In the genomic region with DNA sequence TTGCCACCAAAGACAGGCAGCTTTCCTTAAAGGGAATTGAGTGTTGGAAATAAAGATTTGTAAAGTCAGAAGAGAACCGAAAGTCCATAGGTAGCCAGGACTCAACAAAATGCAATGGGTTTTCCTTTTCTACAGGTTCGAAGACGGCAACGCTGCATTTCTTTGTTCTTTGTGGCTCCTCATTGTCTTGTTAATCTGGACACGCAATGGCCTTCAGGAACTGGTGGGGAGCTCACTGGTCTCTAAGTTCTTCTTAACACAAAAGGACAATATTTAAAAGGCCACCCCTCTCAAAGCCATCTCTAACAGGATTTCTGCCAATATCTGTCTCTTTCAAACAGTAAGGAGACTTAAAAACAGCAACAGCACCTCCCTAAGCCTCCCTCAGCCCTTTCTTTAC, we compare ENCODE assay signal across 26 cellular contexts.
"Had no signal": no experiment of that assay in that cellular context is flagged by ENCODE, and none has a peak within 500 bp of the region (broad histone marks: within the 10 kb centered on the region; RNA-seq: fewer than 3 reads in every experiment).

No MANE protein-coding gene starts in this region.

- H3K4me3 ChIP-seq: dorsolateral prefrontal cortex, heart left ventricle, left ventricle myocardium inferior, lower lobe of right lung, psoas muscle, spleen, testis, tibial nerve, upper lobe of right lung, vagina had no signal

- H3K4me3 Mint-ChIP-seq: memory B cell; mesothelial cell of epicardium; natural killer cell; stimulated activated memory B cell treated with anti-CD40 and anti-IgM and Interleukin-4, amounts not matched to agents 10 μg/mL and 1 μg/mL and 100 μg/mL, for 72 hours; stimulated activated naive CD8-positive, alpha-beta T cell treated with anti-CD3 and anti-CD28 coated beads, Interleukin-15, Interleukin-2, amounts not matched to agents 100 ng/mL and 50 ng/mL, for 24 hours had no signal

- H3K4me1 Mint-ChIP-seq: mesothelial cell of epicardium, natural killer cell had no signal

- H3K36me3 Mint-ChIP-seq: mesothelial cell of epicardium; natural killer cell; stimulated activated memory B cell treated with anti-CD40 and anti-IgM and Interleukin-4, amounts not matched to agents 10 μg/mL and 1 μg/mL and 100 μg/mL, for 72 hours had no signal

- H3K79me2 ChIP-seq: parathyroid adenoma had no signal

- H2AFZ ChIP-seq: parathyroid adenoma had no signal

- H3K27me3 Mint-ChIP-seq: stimulated activated memory B cell treated with anti-CD40 and anti-IgM and Interleukin-4, amounts not matched to agents 10 μg/mL and 1 μg/mL and 100 μg/mL, for 72 hours had no signal

- H3K27ac ChIP-seq: dorsolateral prefrontal cortex, heart left ventricle, left ventricle myocardium inferior, lower lobe of right lung, parathyroid adenoma, psoas muscle, tibial nerve, upper lobe of right lung, vagina had no signal

- ATAC-seq: esophagus mucosa; heart left ventricle; left cardiac atrium; lower lobe of right lung; natural killer cell; psoas muscle; sciatic nerve; stimulated activated memory B cell treated with anti-CD40 and anti-IgM and Interleukin-4, amounts not matched to agents 10 μg/mL and 1 μg/mL and 100 μg/mL, for 72 hours; upper lobe of right lung had no signal

- H3K9ac ChIP-seq: parathyroid adenoma had no signal

- H3K4me1 ChIP-seq: parathyroid adenoma had no signal

- H3K36me3 ChIP-seq: heart left ventricle, left ventricle myocardium inferior, lower lobe of right lung, spleen, tibial nerve, upper lobe of right lung, vagina had no signal

- H3K9me3 Mint-ChIP-seq: memory B cell; natural killer cell; stimulated activated memory B cell treated with anti-CD40 and anti-IgM and Interleukin-4, amounts not matched to agents 10 μg/mL and 1 μg/mL and 100 μg/mL, for 72 hours; stimulated activated naive CD8-positive, alpha-beta T cell treated with anti-CD3 and anti-CD28 coated beads, Interleukin-15, Interleukin-2, amounts not matched to agents 100 ng/mL and 50 ng/mL, for 24 hours had no signal

- H3K9me3 ChIP-seq: heart left ventricle, left ventricle myocardium inferior, lower lobe of right lung, psoas muscle, spleen, testis, tibial nerve, upper lobe of right lung, vagina had no signal

- H3K27me3 ChIP-seq: dorsolateral prefrontal cortex, heart left ventricle, spleen, testis, tibial nerve, upper lobe of right lung, vagina had no signal

- H3K27ac Mint-ChIP-seq: memory B cell; mesothelial cell of epicardium; natural killer cell; stimulated activated memory B cell treated with anti-CD40 and anti-IgM and Interleukin-4, amounts not matched to agents 10 μg/mL and 1 μg/mL and 100 μg/mL, for 72 hours; stimulated activated naive CD8-positive, alpha-beta T cell treated with anti-CD3 and anti-CD28 coated beads, Interleukin-15, Interleukin-2, amounts not matched to agents 100 ng/mL and 50 ng/mL, for 24 hours had no signal

- DNase-seq: cortex of kidney; dorsolateral prefrontal cortex; effector CD8-positive, alpha-beta T cell; heart left ventricle; hippocampal formation; kidney; left cardiac atrium; left ventricle myocardium inferior; lower lobe of right lung; natural killer cell; psoas muscle; spleen; stimulated activated CD4-positive, alpha-beta T cell treated with anti-CD3 and anti-CD28 coated beads, Interleukin-15, amount 100 ng/mL, for 24 hours; stimulated activated CD4-positive, alpha-beta T cell treated with anti-CD3 and anti-CD28 coated beads, Interleukin-1b, Interleukin-23, amount 100 ng/mL, for 48 hours; stimulated activated CD4-positive, alpha-beta T cell treated with anti-CD3 and anti-CD28 coated beads, Interleukin-4, amount 100 ng/mL, for 24 hours; testis; upper lobe of right lung had no signal
